Comparison of ENCODE assay signal across 9 cellular contexts in genomic region chr7:5629941-5630340, GRCh38. TPM values are rescaled to one million over a fixed set of nuclear protein-coding genes. Genes with fewer than 3 reads are reported as not detected.
DNase-seq lines count a peak whose midpoint lies in the region; ATAC-seq and TF ChIP-seq lines count a peak whose summit lies in the region.
"Had no signal": no experiment of that assay in that cellular context is flagged by ENCODE, and none has a peak within 500 bp of the region (broad histone marks: within the 10 kb centered on the region; RNA-seq: fewer than 3 reads in every experiment).

No MANE protein-coding gene starts in this region.

- peaks cover 16% of the 10 kb centered on the region for H3K27me3 Mint-ChIP-seq in endothelial cell (ENCODE audit: unreplicated experiment)

- POLR2A ChIA-PET in HEK293 (lab: Yijun Ruan, JAX) = no interaction called here

- no peak overlapping the region for H3K4me3 Mint-ChIP-seq in endothelial cell (ENCODE audit: unreplicated experiment)

- H3K9me3 Mint-ChIP-seq in endothelial cell (ENCODE audit: unreplicated experiment) = no peaks in the 10 kb centered on the region

- peaks cover 26% of the 10 kb centered on the region for H3K36me3 Mint-ChIP-seq in endothelial cell (ENCODE audit: low read depth, unreplicated experiment)

- CTCF ChIA-PET in HEK293 (lab: Yijun Ruan, JAX) = interaction anchor here (0.5 to 3.9 kb wide), 6 partner anchors 36 to 706 kb away, joined by 3 to 17 read pairs (median 4); no protein-coding TSS in a partner anchor

- H3K9me3 ChIP-seq in HEK293 (ENCODE audit: control insufficient read depth, insufficient read depth, low read depth, low read length) = no peaks in the 10 kb centered on the region
- no peaks in the 10 kb centered on the region for H3K9me3 ChIP-seq in ascending aorta
- H3K9me3 ChIP-seq: heart right ventricle had no signal

- no peak for TF ChIP-seq CTCF in HEK293 (tag by site-specific recombination; IDR thresholded peaks at IDR 0.05)
- TF ChIP-seq CTCF in endothelial cell (IDR thresholded peaks at IDR 0.05; ENCODE audit: unreplicated experiment) = no peak
- TF ChIP-seq CTCF in ascending aorta (IDR thresholded peaks at IDR 0.05) = no peak

- ATAC-seq in HG02798 (IDR thresholded peaks at IDR 0.05; ENCODE audit: poor library complexity, unreplicated experiment) (no peak), GM18520 (IDR thresholded peaks at IDR 0.05; ENCODE audit: unreplicated experiment) (no peak), GM21619 (IDR thresholded peaks at IDR 0.05; ENCODE audit: unreplicated experiment) (no peak)

- peaks cover 79% of the 10 kb centered on the region for H3K4me1 Mint-ChIP-seq in endothelial cell (ENCODE audit: unreplicated experiment)

- H3K27me3 ChIP-seq in ascending aorta = no peaks in the 10 kb centered on the region
- H3K27me3 ChIP-seq: heart right ventricle had no signal

- peak overlapping the region; percentile 87 for H3K27ac Mint-ChIP-seq in endothelial cell (ENCODE audit: unreplicated experiment)

- H3K4me3 ChIP-seq in HEK293 (ENCODE audit: low read depth, low read length) = no peak overlapping the region
- no peak overlapping the region for H3K4me3 ChIP-seq in ascending aorta
- H3K4me3 ChIP-seq: heart right ventricle had no signal

- H3K27ac ChIP-seq in HEK293 (ENCODE audit: extremely low read depth, low read depth, low read length) (no peak overlapping the region), ascending aorta (peak overlapping the region in 1 of 2 donors; percentile 4)

- peaks cover 2% of the 10 kb centered on the region; the same call in 1 of the 2 replicates for H3K4me1 ChIP-seq in HEK293 (ENCODE audit: control insufficient read depth, insufficient read depth, low read length)
- peaks cover 19 to 35% of the 10 kb centered on the region in 2 donors for H3K4me1 ChIP-seq in ascending aorta

- intact Hi-C loops in ascending aorta (cut with DNase I) = no loop called here

- peak; percentile 28 to 37 for DNase-seq in activated CD4-positive, alpha-beta T cell treated with anti-CD3 and anti-CD28 coated beads for 4 hours
- DNase-seq in endothelial cell (ENCODE audit: low spot score) = no peak
- DNase-seq in stimulated activated CD4-positive, alpha-beta T cell treated with anti-CD3 and anti-CD28 coated beads, Interleukin-4, amount 100 ng/mL, for 24 hours = peak; percentile 26
- DNase-seq in ascending aorta (ENCODE audit: low spot score in 2 of 2) = no peak
- DNase-seq: heart right ventricle had no signal

- H3K36me3 ChIP-seq in HEK293 (ENCODE audit: control insufficient read depth in 2 of 2, insufficient read depth in 1 of 2, low read length in 2 of 2) (peaks cover 0 to 13% of the 10 kb centered on the region in 2 experiments; a peak in 2 of 3 replicates), ascending aorta (peaks cover 4 to 10% of the 10 kb centered on the region in 2 donors)

TF ChIP-seq in HEK293, 187 proteins besides CTCF, POLR2A, EP300 and RAD21:
- peak; percentile 51; the same call in 1 of the 2 replicates for TF ChIP-seq ZNF600 (tag by site-specific recombination; IDR thresholded peaks at IDR 0.05)
- no peak for TF ChIP-seq ZNF391 (tag by site-specific recombination; IDR thresholded peaks at IDR 0.05; ENCODE audit: borderline replicate concordance, low read depth)

RNA-seq across cellular contexts. Expression of gene FSCN1, which starts 37.3 kb away (rescaled TPM):
- total RNA-seq in endothelial cell (ENCODE audit: unreplicated experiment) (1,785 TPM), ascending aorta (129 TPM)

Comparison
In these comparisons a context has a peak if more than half of its experiments do, and no peak if none do; other contexts are left out.
1. DNase-seq: peak in activated CD4-positive, alpha-beta T cell treated with anti-CD3 and anti-CD28 coated beads for 4 hours (2 of 2) and stimulated activated CD4-positive, alpha-beta T cell treated with anti-CD3 and anti-CD28 coated beads, Interleukin-4, amount 100 ng/mL, for 24 hours (single experiment); none in endothelial cell (single experiment) and ascending aorta (0 of 2).
2. RNA of gene FSCN1, which starts 37.3 kb away (total RNA-seq): 1,785 TPM in endothelial cell (single experiment); 129 TPM in ascending aorta (single experiment); every median in the first group is over 10 times any median in the second.